8 cellular contexts compared by ENCODE assay signal in the genomic region with DNA sequence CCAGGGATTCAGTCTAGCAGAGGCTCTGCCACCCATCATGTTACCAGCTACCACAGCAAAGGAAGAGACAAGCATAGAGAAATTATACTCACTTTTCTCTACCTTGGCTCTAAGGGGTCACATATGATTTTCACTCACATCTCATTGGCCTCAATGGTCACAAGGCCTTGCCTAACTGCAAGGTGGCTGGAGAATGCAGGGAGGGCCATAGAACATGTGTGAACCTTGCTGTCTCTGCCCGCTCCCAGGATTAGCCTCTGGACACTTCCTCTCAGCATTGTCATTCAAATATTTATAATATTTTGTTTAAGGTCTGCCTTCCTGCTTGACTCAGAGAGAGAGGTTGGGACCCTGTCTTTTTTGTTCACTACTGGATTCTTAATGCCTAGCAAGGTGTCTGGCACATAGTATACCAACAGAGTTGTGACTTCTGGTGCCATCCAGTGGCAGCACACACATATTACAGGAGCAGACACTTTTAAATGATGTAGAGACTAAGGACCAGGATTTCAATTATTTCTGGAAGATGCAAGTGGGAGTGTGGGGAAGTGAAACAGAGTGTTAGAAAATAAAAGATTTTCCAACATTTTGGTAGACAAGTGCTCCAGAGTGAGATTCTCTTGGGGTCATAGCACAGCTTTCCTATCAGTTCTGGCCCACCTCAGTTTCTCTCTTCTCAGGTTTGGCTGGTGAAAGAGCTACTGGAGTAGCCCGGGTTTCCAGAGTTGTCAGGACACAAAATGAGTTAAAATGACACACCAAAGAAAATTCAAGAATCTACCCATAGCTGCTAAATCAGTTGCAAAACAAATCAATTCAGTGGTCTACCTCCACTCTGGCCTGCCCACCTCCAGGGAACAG.
DNase-seq lines count a peak whose midpoint lies in the region; ATAC-seq lines count a peak whose summit lies in the region.

No MANE protein-coding gene starts in this region.

- peaks cover 81% of the 10 kb centered on the region for H3K4me1 Mint-ChIP-seq in activated CD4-positive, alpha-beta T cell treated with anti-CD3 and anti-CD28 coated beads, Interleukin-2, amount 10 ng/mL, durations not matched to agents 7 days and 5 days
- H3K4me1 Mint-ChIP-seq in stimulated activated naive CD8-positive, alpha-beta T cell treated with anti-CD3 and anti-CD28 coated beads, Interleukin-15, Interleukin-2, amounts not matched to agents 100 ng/mL and 50 ng/mL, for 24 hours (ENCODE audit: low read depth): peaks cover 72% of the 10 kb centered on the region

- H3K27ac Mint-ChIP-seq in activated CD4-positive, alpha-beta T cell treated with anti-CD3 and anti-CD28 coated beads, Interleukin-2, amount 10 ng/mL, durations not matched to agents 7 days and 5 days: peak overlapping the region; percentile 95
- peak overlapping the region; percentile 73 for H3K27ac Mint-ChIP-seq in stimulated activated naive CD8-positive, alpha-beta T cell treated with anti-CD3 and anti-CD28 coated beads, Interleukin-15, Interleukin-2, amounts not matched to agents 100 ng/mL and 50 ng/mL, for 24 hours

- peaks cover 15% of the 10 kb centered on the region for H3K36me3 Mint-ChIP-seq in activated CD4-positive, alpha-beta T cell treated with anti-CD3 and anti-CD28 coated beads, Interleukin-2, amount 10 ng/mL, durations not matched to agents 7 days and 5 days (ENCODE audit: low read depth)
- H3K36me3 Mint-ChIP-seq in stimulated activated naive CD8-positive, alpha-beta T cell treated with anti-CD3 and anti-CD28 coated beads, Interleukin-15, Interleukin-2, amounts not matched to agents 100 ng/mL and 50 ng/mL, for 24 hours (ENCODE audit: low read depth): no peaks in the 10 kb centered on the region

- H3K9me3 Mint-ChIP-seq in activated CD4-positive, alpha-beta T cell treated with anti-CD3 and anti-CD28 coated beads, Interleukin-2, amount 10 ng/mL, durations not matched to agents 7 days and 5 days: no peaks in the 10 kb centered on the region
- no peaks in the 10 kb centered on the region for H3K9me3 Mint-ChIP-seq in stimulated activated naive CD8-positive, alpha-beta T cell treated with anti-CD3 and anti-CD28 coated beads, Interleukin-15, Interleukin-2, amounts not matched to agents 100 ng/mL and 50 ng/mL, for 24 hours

- DNase-seq in Right ventricle myocardium inferior (ENCODE audit: missing footprints): no peak
- no peak for DNase-seq in cardiac septum (ENCODE audit: low spot score)
- DNase-seq in NCI-H2171 treated with DMSO at 0.1 percent for 48 hours (lab: John Stamatoyannopoulos, UW): peak; percentile 76
- DNase-seq in activated CD4-positive, alpha-beta T cell treated with anti-CD3 and anti-CD28 coated beads, Interleukin-2, amount 10 ng/mL, durations not matched to agents 7 days and 5 days: peak; percentile 82
- peak; percentile 29 for DNase-seq in effector CD8-positive, alpha-beta T cell (lab: John Stamatoyannopoulos, UW)
- peak; percentile 67 for DNase-seq in mucosa of gallbladder (ENCODE audit: low spot score)

- no peaks in the 10 kb centered on the region for H3K27me3 Mint-ChIP-seq in activated CD4-positive, alpha-beta T cell treated with anti-CD3 and anti-CD28 coated beads, Interleukin-2, amount 10 ng/mL, durations not matched to agents 7 days and 5 days
- no peaks in the 10 kb centered on the region for H3K27me3 Mint-ChIP-seq in stimulated activated naive CD8-positive, alpha-beta T cell treated with anti-CD3 and anti-CD28 coated beads, Interleukin-15, Interleukin-2, amounts not matched to agents 100 ng/mL and 50 ng/mL, for 24 hours

- peak overlapping the region; percentile 55 for H3K4me3 Mint-ChIP-seq in activated CD4-positive, alpha-beta T cell treated with anti-CD3 and anti-CD28 coated beads, Interleukin-2, amount 10 ng/mL, durations not matched to agents 7 days and 5 days
- no peak overlapping the region for H3K4me3 Mint-ChIP-seq in stimulated activated naive CD8-positive, alpha-beta T cell treated with anti-CD3 and anti-CD28 coated beads, Interleukin-15, Interleukin-2, amounts not matched to agents 100 ng/mL and 50 ng/mL, for 24 hours

- ATAC-seq in Right ventricle myocardium inferior: peak; percentile 54
- ATAC-seq in HG02763 (IDR thresholded peaks at IDR 0.05; ENCODE audit: unreplicated experiment): peak; percentile 73

- intact Hi-C loops in Right ventricle myocardium inferior (cut with DNase I): loop anchor here (5.0 to 10.0 kb wide), 3 partner anchors 101 to 689 kb away; partner anchors contain the start of gene RASGRP1
- intact Hi-C loops in cardiac septum (cut with DNase I): loop anchor here (5.0 kb wide), 1 partner anchor 211 kb away; no protein-coding TSS in a partner anchor

- CTCF ChIA-PET in activated CD4-positive, alpha-beta T cell treated with anti-CD3 and anti-CD28 coated beads, Interleukin-2, amount 10 ng/mL, durations not matched to agents 7 days and 5 days (lab: Charles Lee): interaction anchor here (0.6 to 10.8 kb wide), 44 partner anchors 7 to 244 kb away, joined by 3 to 142 read pairs (median 4); partner anchors contain the start of genes FAM98B and RASGRP1

- POLR2A ChIA-PET in activated CD4-positive, alpha-beta T cell treated with anti-CD3 and anti-CD28 coated beads, Interleukin-2, amount 10 ng/mL, durations not matched to agents 7 days and 5 days (lab: Charles Lee): interaction anchor here (0.7 to 2.0 kb wide), 5 partner anchors 31 to 178 kb away, joined by 3 to 19 read pairs (median 3); no protein-coding TSS in a partner anchor

Comparison
In these comparisons a context has a peak if more than half of its experiments do, and no peak if none do; other contexts are left out.
1. DNase-seq: peak in NCI-H2171 treated with DMSO at 0.1 percent for 48 hours (single experiment), activated CD4-positive, alpha-beta T cell treated with anti-CD3 and anti-CD28 coated beads, Interleukin-2, amount 10 ng/mL, durations not matched to agents 7 days and 5 days (single experiment), effector CD8-positive, alpha-beta T cell (single experiment) and mucosa of gallbladder (single experiment); none in Right ventricle myocardium inferior (single experiment) and cardiac septum (single experiment).